ENCODE assay signal across 8 cellular contexts in the genomic region with DNA sequence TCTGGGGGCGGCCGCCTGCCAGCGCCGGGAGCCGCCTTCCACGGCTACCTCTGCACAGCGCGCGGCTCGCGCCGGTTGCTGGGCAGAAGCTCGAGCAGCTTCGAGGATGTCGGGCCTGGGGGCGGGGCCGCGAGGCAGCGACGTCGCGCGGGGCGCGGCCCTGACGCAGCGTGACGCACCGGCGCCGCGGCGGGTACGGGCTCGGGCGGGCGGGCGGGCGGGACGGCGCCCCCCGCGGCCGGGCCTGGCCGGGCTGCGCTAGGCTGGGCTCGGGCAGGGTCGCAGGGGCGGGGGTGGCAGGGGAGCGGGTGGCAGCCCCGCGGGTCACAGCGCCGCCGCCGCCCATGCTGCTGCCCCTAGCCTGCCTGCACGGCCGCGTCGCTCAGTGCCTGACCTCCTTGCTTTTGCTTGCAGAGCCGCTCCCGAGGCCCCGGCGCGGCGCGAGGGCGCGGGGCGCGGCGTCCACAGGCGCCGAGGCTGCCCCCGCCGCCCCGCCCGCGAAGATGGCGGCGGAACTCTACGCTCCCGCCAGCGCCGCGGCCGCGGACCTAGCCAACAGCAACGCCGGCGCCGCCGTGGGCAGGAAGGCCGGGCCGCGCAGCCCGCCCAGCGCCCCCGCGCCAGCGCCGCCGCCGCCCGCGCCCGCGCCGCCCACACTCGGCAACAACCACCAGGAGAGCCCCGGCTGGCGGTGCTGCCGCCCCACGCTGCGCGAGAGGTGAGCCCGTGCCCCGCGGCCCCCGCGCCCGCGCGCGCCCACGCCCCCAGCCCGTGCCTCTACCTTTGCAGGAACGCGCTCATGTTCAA. TPM values are rescaled to one million over a fixed set of nuclear protein-coding genes. Genes with fewer than 3 reads are reported as not detected.
DNase-seq lines count a peak whose midpoint lies in the region; ATAC-seq and TF ChIP-seq lines count a peak whose summit lies in the region.

BTBD6 (plus strand) TSS at position 166 of the 807 bp plus-strand sequence; CDS start at position 345, 179 bp downstream.

- peak within 1 kb of the TSS; percentile 94 for H2AFZ ChIP-seq in SU-DHL-6 (ENCODE audit: low read depth, low read length, severe bottlenecking)
- H2AFZ ChIP-seq in trophoblast cell (ENCODE audit: insufficient read depth, low read length, poor library complexity) = peak within 1 kb of the TSS; percentile 78

- DNase-seq in G401 (ENCODE audit: low spot score) = peak; percentile 84
- DNase-seq in GOT3 (lab: John Stamatoyannopoulos, UW) = peak; percentile 27
- peak; percentile 89 for DNase-seq in LoVo (ENCODE audit: low spot score)
- peak; percentile 93 for DNase-seq in activated naive CD8-positive, alpha-beta T cell treated with anti-CD3 and anti-CD28 coated beads, Interleukin-2, amount 10 ng/mL, durations not matched to agents 7 days and 5 days
- DNase-seq in cardiac muscle cell (ENCODE audit: low read depth in 1 of 2, low spot score in 1 of 2) = peak; percentile 87 to 91
- DNase-seq in trophoblast cell = peak in 1 of 2 donors; percentile 97
- DNase-seq in transverse colon = peak; percentile 92

- peak within 1 kb of the TSS; percentile 75 for H4K12ac ChIP-seq in trophoblast cell (ENCODE audit: low read depth, low read length)

- H3K36me3 Mint-ChIP-seq in activated naive CD8-positive, alpha-beta T cell treated with anti-CD3 and anti-CD28 coated beads, Interleukin-2, amount 10 ng/mL, durations not matched to agents 7 days and 5 days = peaks cover 18% of the 10 kb centered on the region

- H3K4me3 Mint-ChIP-seq in activated naive CD8-positive, alpha-beta T cell treated with anti-CD3 and anti-CD28 coated beads, Interleukin-2, amount 10 ng/mL, durations not matched to agents 7 days and 5 days = peak within 1 kb of the TSS; percentile 82

- H3K27me3 Mint-ChIP-seq in activated naive CD8-positive, alpha-beta T cell treated with anti-CD3 and anti-CD28 coated beads, Interleukin-2, amount 10 ng/mL, durations not matched to agents 7 days and 5 days = no peaks in the 10 kb centered on the region

- H3K79me1 ChIP-seq in trophoblast cell (ENCODE audit: low read length) = peaks cover 11% of the 10 kb centered on the region

- no peaks in the 10 kb centered on the region for H4K20me1 ChIP-seq in SU-DHL-6 (ENCODE audit: low read depth, low read length)

- peak within 1 kb of the TSS; percentile 90 for H4K8ac ChIP-seq in trophoblast cell (ENCODE audit: low read depth, low read length)

- TF ChIP-seq POLR2A in transverse colon (IDR thresholded peaks at IDR 0.05) = peak; percentile 53

- peaks cover 32% of the 10 kb centered on the region for H3K4me1 Mint-ChIP-seq in activated naive CD8-positive, alpha-beta T cell treated with anti-CD3 and anti-CD28 coated beads, Interleukin-2, amount 10 ng/mL, durations not matched to agents 7 days and 5 days

- H3K9me2 ChIP-seq in SU-DHL-6 (replicated peaks; ENCODE audit: insufficient read depth, low read length) = no peaks in the 10 kb centered on the region

- in situ Hi-C loops in G401 (cut with HindIII; ENCODE audit: low sequenced_read_pairs) = no loop called here
- in situ Hi-C loops in transverse colon (cut with MboI; ENCODE audit: low pct_ligation_motif_present in 1 of 4, low pct_unique_long_range_greater_than_20kb in 1 of 4, low sequenced_read_pairs in 3 of 4) = no loop called here

- H4K91ac ChIP-seq in trophoblast cell (ENCODE audit: low read depth, low read length) = peak within 1 kb of the TSS; percentile 88

- H3K4me1 ChIP-seq in cardiac muscle cell (ENCODE audit: low read depth) (peaks cover 5% of the 10 kb centered on the region), trophoblast cell (ENCODE audit: control insufficient read depth in 1 of 2, insufficient read depth in 2 of 2, low read length in 2 of 2) (peaks cover 8 to 10% of the 10 kb centered on the region in 2 experiments), transverse colon (peaks cover 11 to 24% (median 17%) of the 10 kb centered on the region in 4 donors)

- H3K9me3 ChIP-seq in SU-DHL-6 (ENCODE audit: insufficient read depth, low read length) = no peaks in the 10 kb centered on the region
- no peaks in the 10 kb centered on the region for H3K9me3 ChIP-seq in cardiac muscle cell (ENCODE audit: low read depth)
- H3K9me3 ChIP-seq in trophoblast cell (ENCODE audit: insufficient read depth, low read depth, low read length) = no peaks in the 10 kb centered on the region
- no peaks in the 10 kb centered on the region for H3K9me3 ChIP-seq in transverse colon

- H3K23ac ChIP-seq in trophoblast cell (ENCODE audit: low read length) = no peak within 1 kb of the TSS

- H3K14ac ChIP-seq in trophoblast cell (ENCODE audit: low read length) = peak within 1 kb of the TSS; percentile 91

- peak within 1 kb of the TSS; percentile 86 for H3K18ac ChIP-seq in trophoblast cell (ENCODE audit: low read length)

- peak within 1 kb of the TSS; percentile 82 for H3K27ac Mint-ChIP-seq in activated naive CD8-positive, alpha-beta T cell treated with anti-CD3 and anti-CD28 coated beads, Interleukin-2, amount 10 ng/mL, durations not matched to agents 7 days and 5 days

- H3K79me2 ChIP-seq in SU-DHL-6 (ENCODE audit: insufficient read depth, low read length) (no peaks in the 10 kb centered on the region), trophoblast cell (ENCODE audit: control insufficient read depth, insufficient read depth, low read length, poor library complexity) (peaks cover 1% of the 10 kb centered on the region)

- H2BK120ac ChIP-seq in trophoblast cell (ENCODE audit: insufficient read depth, low read length, poor library complexity) = no peak within 1 kb of the TSS

- H3K36me3 ChIP-seq in SU-DHL-6 (ENCODE audit: low read length) = no peaks in the 10 kb centered on the region
- peaks cover 7% of the 10 kb centered on the region for H3K36me3 ChIP-seq in cardiac muscle cell
- peaks cover 23 to 40% of the 10 kb centered on the region in 2 experiments for H3K36me3 ChIP-seq in trophoblast cell (ENCODE audit: control insufficient read depth in 1 of 2, insufficient read depth in 2 of 2, low read length in 2 of 2)
- H3K36me3 ChIP-seq in transverse colon = no peaks in the 10 kb centered on the region

- peak within 1 kb of the TSS; percentile 65 for H3K9ac ChIP-seq in SU-DHL-6 (ENCODE audit: low read length)
- peak within 1 kb of the TSS; percentile 86 for H3K9ac ChIP-seq in trophoblast cell (ENCODE audit: low read length)

- no peaks in the 10 kb centered on the region for H3K9me3 Mint-ChIP-seq in activated naive CD8-positive, alpha-beta T cell treated with anti-CD3 and anti-CD28 coated beads, Interleukin-2, amount 10 ng/mL, durations not matched to agents 7 days and 5 days

- no peaks in the 10 kb centered on the region for H3F3A ChIP-seq in SU-DHL-6 (ENCODE audit: insufficient read depth)

- POLR2A ChIA-PET in activated naive CD8-positive, alpha-beta T cell treated with anti-CD3 and anti-CD28 coated beads, Interleukin-2, amount 10 ng/mL, durations not matched to agents 7 days and 5 days (lab: Charles Lee) = interaction anchor here (0.8 to 3.2 kb wide), 11 partner anchors 12 to 243 kb away, joined by 3 to 16 read pairs (median 3); partner anchors contain the start of genes BRF1 and PACS2

- peak within 1 kb of the TSS; percentile 93 for H2AK5ac ChIP-seq in trophoblast cell (ENCODE audit: low read length)

- H3K27ac ChIP-seq in SU-DHL-6 (ENCODE audit: low read depth, low read length) (no peak within 1 kb of the TSS; the same call in 1 of the 2 replicates), cardiac muscle cell (no peak within 1 kb of the TSS), trophoblast cell (ENCODE audit: low read depth, low read length) (peak within 1 kb of the TSS; percentile 58), transverse colon (peak within 1 kb of the TSS; percentile 90 to 96 (median 94))

- H3K27me3 ChIP-seq in SU-DHL-6 (ENCODE audit: low read length) = no peaks in the 10 kb centered on the region
- no peaks in the 10 kb centered on the region for H3K27me3 ChIP-seq in cardiac muscle cell
- no peaks in the 10 kb centered on the region for H3K27me3 ChIP-seq in trophoblast cell (ENCODE audit: insufficient read depth, low read length)
- no peaks in the 10 kb centered on the region for H3K27me3 ChIP-seq in transverse colon

- no peak for TF ChIP-seq CTCF in SU-DHL-6 (IDR thresholded peaks at IDR 0.05; ENCODE audit: insufficient read depth, low read length, poor library complexity, severe bottlenecking)
- TF ChIP-seq CTCF in cardiac muscle cell (IDR thresholded peaks at IDR 0.05; ENCODE audit: low read depth, low read length) = no peak
- no peak for TF ChIP-seq CTCF in transverse colon (IDR thresholded peaks at IDR 0.05)

- WGBS in trophoblast cell (ENCODE audit: extremely low coverage, insufficient coverage, insufficient read length) = no CpG with 5 or more reads among the region's 129 CpGs
- 1% methylated on average over 74 of the region's 129 CpGs; no CpG with 5 or more reads in 1 of the 2 donors for WGBS in transverse colon (ENCODE audit: low coverage in 1 of 2), 2 donors

- no peak for TF ChIP-seq EP300 in transverse colon (IDR thresholded peaks at IDR 0.05; ENCODE audit: low read depth)

- peak within 1 kb of the TSS; percentile 67 for H3K4me2 ChIP-seq in SU-DHL-6 (ENCODE audit: low read depth, low read length, poor library complexity, severe bottlenecking)
- H3K4me2 ChIP-seq in trophoblast cell (ENCODE audit: low read length) = peak within 1 kb of the TSS; percentile 84

- H2BK12ac ChIP-seq in trophoblast cell (ENCODE audit: low read length) = no peak within 1 kb of the TSS

- peak within 1 kb of the TSS; percentile 54 for H2BK5ac ChIP-seq in trophoblast cell (ENCODE audit: low read depth, low read length, poor library complexity)

- ATAC-seq in activated naive CD8-positive, alpha-beta T cell treated with anti-CD3 and anti-CD28 coated beads, Interleukin-2, amount 10 ng/mL, durations not matched to agents 7 days and 5 days (ENCODE audit: low read depth) = peak; percentile 95

- H3K4me3 ChIP-seq in SU-DHL-6 (ENCODE audit: insufficient read depth, low read length, poor library complexity, severe bottlenecking) (peak within 1 kb of the TSS; percentile 59), cardiac muscle cell (peak within 1 kb of the TSS; percentile 42), trophoblast cell (ENCODE audit: low read depth, low read length) (peak within 1 kb of the TSS; percentile 86), transverse colon (peak within 1 kb of the TSS; percentile 50 to 74 (median 67))

- intact Hi-C loops in transverse colon (cut with DNase I; ENCODE audit: low total_unique reads) = no loop called here

- H3K4ac ChIP-seq in trophoblast cell (ENCODE audit: low read depth, low read length) = peak within 1 kb of the TSS; percentile 87

RNA-seq across cellular contexts. Expression of gene BTBD6, which starts in this region (rescaled TPM):
- 40.4 and 42.6 TPM in 2 replicates for total RNA-seq in G401 (2014; rRNA removed; shearing (Covaris generic))
- 10 to 100 TPM; 49.6 to 51.3 TPM for total RNA-seq in activated naive CD8-positive, alpha-beta T cell treated with anti-CD3 and anti-CD28 coated beads, Interleukin-2, amount 10 ng/mL, durations not matched to agents 7 days and 5 days
- 19.2 and 20.9 TPM in 2 replicates for total RNA-seq in cardiac muscle cell
- polyA plus RNA-seq in cardiac muscle cell = 14.4 and 20.3 TPM in 2 replicates
- 18.3 and 18.8 TPM in 2 replicates for polyA plus RNA-seq in trophoblast cell (2013)
- total RNA-seq in transverse colon = 10 to 100 TPM; 52.2 to 69.6 (median 64.4) TPM

Comparison
In these comparisons a context has a peak if more than half of its experiments do, and no peak if none do; other contexts are left out.
1. H3K27ac ChIP-seq: peak in trophoblast cell (single experiment) and transverse colon (4 of 4); none in SU-DHL-6 (single experiment) and cardiac muscle cell (single experiment).
2. Peak in every context shown above with its lines, with median percentiles within 50 percentile points of each other: H3K4me3 ChIP-seq.